ENCODE assay signal across 1 cellular context in the genomic region with DNA sequence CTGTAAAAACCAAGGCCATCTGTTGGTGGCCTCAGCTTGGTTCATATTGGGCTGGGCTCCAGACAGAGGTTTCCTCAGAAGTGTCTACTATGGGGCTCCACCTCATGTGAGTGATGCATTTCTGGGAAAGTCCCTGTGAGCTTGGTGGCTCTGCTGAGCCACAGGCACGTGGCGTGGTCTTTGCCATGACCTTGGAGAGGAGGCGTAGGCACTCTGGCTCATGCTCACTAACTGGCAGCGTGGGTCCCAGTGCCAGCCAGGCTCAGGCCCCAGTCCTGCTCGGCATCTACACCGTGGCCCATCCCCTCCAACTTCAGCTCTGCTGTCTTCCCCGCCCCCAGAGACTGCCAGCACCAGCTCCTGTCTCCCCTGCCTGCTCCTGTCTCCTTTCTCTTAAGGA.
TF ChIP-seq lines count a peak whose summit lies in the region.

No MANE protein-coding gene starts in this region.

TF ChIP-seq in A549, 52 proteins besides CTCF, POLR2A, EP300 and RAD21 (continued from another document):
- TF ChIP-seq, protein P1, sequence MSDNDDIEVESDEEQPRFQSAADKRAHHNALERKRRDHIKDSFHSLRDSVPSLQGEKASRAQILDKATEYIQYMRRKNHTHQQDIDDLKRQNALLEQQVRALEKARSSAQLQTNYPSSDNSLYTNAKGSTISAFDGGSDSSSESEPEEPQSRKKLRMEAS (IDR thresholded peaks at IDR 0.05), result peak; percentile 51
- TF ChIP-seq MYC (IDR thresholded peaks at IDR 0.05; ENCODE audit: borderline replicate concordance, low read length) (no peak), RARB (CRISPR knock-in tag; IDR thresholded peaks at IDR 0.05) (no peak)
